ENCODE assay signal across 8 cellular contexts in the genomic region with DNA sequence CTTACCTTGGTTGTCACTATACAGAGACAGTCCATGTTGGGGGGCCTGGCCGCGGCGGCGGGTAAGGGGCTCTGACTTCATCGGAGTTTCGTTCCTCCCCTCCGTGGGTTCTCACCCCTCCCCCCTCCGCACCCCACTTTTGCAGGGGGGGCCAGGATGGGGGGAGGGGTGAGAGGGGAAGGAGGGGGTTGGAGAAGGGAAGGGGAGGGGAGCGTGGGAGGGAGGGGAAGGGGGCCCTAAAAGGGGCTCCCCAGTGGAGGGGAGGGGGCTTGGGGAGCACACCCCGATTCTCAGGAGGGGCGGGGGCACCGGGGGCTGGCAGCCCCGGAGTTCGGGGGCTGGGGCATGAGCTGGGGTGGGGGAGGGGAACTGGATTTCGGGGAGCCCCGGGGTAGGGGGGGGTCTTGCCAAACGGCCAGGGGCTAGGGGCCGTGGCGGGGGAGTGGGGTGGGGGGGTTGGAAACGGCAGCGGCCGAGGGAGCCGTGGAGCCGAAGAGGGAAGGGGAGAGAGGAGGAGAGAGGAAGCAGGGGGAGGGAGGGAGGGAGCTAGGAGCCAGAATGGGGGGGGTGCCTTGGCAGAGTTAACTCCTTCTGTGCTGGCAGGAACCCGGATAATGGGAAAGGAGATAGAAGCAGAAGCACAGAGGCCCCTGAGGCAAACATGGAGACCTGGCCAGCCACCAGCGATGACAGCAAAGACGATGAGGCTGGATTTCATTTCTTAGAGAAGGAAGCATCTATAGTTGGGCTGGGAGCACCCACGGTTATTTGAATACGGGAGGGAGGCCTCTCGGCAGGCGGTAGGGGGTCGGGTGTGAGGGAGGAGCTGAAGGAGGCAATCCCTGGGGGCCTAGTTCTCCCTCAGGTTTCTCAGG. TPM values are rescaled to one million over a fixed set of nuclear protein-coding genes. Genes with fewer than 3 reads are reported as not detected.
DNase-seq lines count a peak whose midpoint lies in the region; ATAC-seq, FAIRE-seq and TF ChIP-seq lines count a peak whose summit lies in the region.

No MANE protein-coding gene starts in this region.

- ATAC-seq in K562: no peak
- no peak for ATAC-seq in HG03571 (IDR thresholded peaks at IDR 0.05; ENCODE audit: unreplicated experiment)
- no peak for ATAC-seq in GM21576 (IDR thresholded peaks at IDR 0.05; ENCODE audit: unreplicated experiment)

- TF ChIP-seq EP300 in K562 (IDR thresholded peaks at IDR 0.05; ENCODE audit: low read length): no peak

- H3K4me3 ChIP-seq in K562: peak overlapping the region; percentile 44
- H3K4me3 ChIP-seq in iPS-18c (ENCODE audit: insufficient read depth, low read depth, low read length): peak overlapping the region; percentile 48

- peak overlapping the region; percentile 73 for H3K4me2 ChIP-seq in K562 (ENCODE audit: insufficient read depth, low read length)

- no peaks in the 10 kb centered on the region for H3K27me3 Mint-ChIP-seq in stimulated activated naive CD8-positive, alpha-beta T cell treated with anti-CD3 and anti-CD28 coated beads, Interleukin-15, Interleukin-2, amounts not matched to agents 100 ng/mL and 50 ng/mL, for 24 hours

- no TSS peak for BruUV-seq in K562 (replicated peaks; lab: Mats Ljungman, UMichigan)

- peak overlapping the region; percentile 90; the same call in 2 of the 3 replicates for H3K27ac ChIP-seq in K562 (ENCODE audit: extremely low read depth, low read depth, low read length)

- H3K9ac ChIP-seq in K562 (ENCODE audit: insufficient read depth in 1 of 2, low read depth in 2 of 2, low read length in 2 of 2): peak overlapping the region; percentile 30 to 99; a peak in 2 of 4 replicates

- CTCF ChIA-PET in K562 (lab: Yijun Ruan, JAX; ENCODE audit: low intra/inter-chr PET ratio): no interaction called here

- H3K4me1 ChIP-seq in K562 (replicated peaks in 1 of 2; ENCODE audit: control insufficient read depth in 2 of 2, insufficient read depth in 2 of 2, low read length in 2 of 2): peaks cover 40 to 60% of the 10 kb centered on the region in 2 experiments

- peak overlapping the region; percentile 65 for H3K27ac Mint-ChIP-seq in stimulated activated naive CD8-positive, alpha-beta T cell treated with anti-CD3 and anti-CD28 coated beads, Interleukin-15, Interleukin-2, amounts not matched to agents 100 ng/mL and 50 ng/mL, for 24 hours

- H3K79me2 ChIP-seq in K562 (ENCODE audit: control insufficient read depth, insufficient read depth, low read length): peaks cover 50% of the 10 kb centered on the region

- H3K9me3 Mint-ChIP-seq in stimulated activated naive CD8-positive, alpha-beta T cell treated with anti-CD3 and anti-CD28 coated beads, Interleukin-15, Interleukin-2, amounts not matched to agents 100 ng/mL and 50 ng/mL, for 24 hours: no peaks in the 10 kb centered on the region

- intact Hi-C loops in K562 (cut with micrococcal nuclease): no loop called here

- DNase-seq in SIG-M5 treated with dmso at 0.1 percent for 504 hours (lab: John Stamatoyannopoulos, UW; ENCODE audit: unreplicated experiment) (peak; percentile 48), SIG-M5 (lab: John Stamatoyannopoulos, UW) (no peak), NCI-H82 (lab: John Stamatoyannopoulos, UW) (peak; percentile 91), K562 (ENCODE audit: extremely low read depth in 1 of 4, low spot score in 3 of 4) (peak; percentile 45 to 77 (median 56))

- H3K9me3 ChIP-seq in K562 (replicated peaks; ENCODE audit: control insufficient read depth, insufficient read depth, low read depth, low read length) (no peaks in the 10 kb centered on the region), iPS-18c (ENCODE audit: control insufficient read depth, insufficient read depth, low read length) (no peaks in the 10 kb centered on the region)

- H3K27me3 ChIP-seq in K562 (ENCODE audit: control insufficient read depth in 2 of 2, insufficient read depth in 2 of 2, low read length in 2 of 2): no peaks in the 10 kb centered on the region

- H3K9me1 ChIP-seq in K562 (ENCODE audit: control insufficient read depth, insufficient read depth, low read length): peaks cover 6% of the 10 kb centered on the region

- no peak for FAIRE-seq in K562 (lab: Jason Lieb, UNC)

- no peak for TF ChIP-seq CTCF in K562 (IDR thresholded peaks at IDR 0.05 in 2 of 3, conservative IDR thresholded peaks at IDR 0.05 in 1 of 3; ENCODE audit: insufficient read depth in 2 of 3, low read depth in 1 of 3, low read length in 3 of 3)

- H2AFZ ChIP-seq in K562 (ENCODE audit: low read depth, low read length): peak overlapping the region; percentile 94

- H3K36me3 Mint-ChIP-seq in stimulated activated naive CD8-positive, alpha-beta T cell treated with anti-CD3 and anti-CD28 coated beads, Interleukin-15, Interleukin-2, amounts not matched to agents 100 ng/mL and 50 ng/mL, for 24 hours (ENCODE audit: low read depth): no peaks in the 10 kb centered on the region

- peak overlapping the region; percentile 61 for H3K4me3 Mint-ChIP-seq in stimulated activated naive CD8-positive, alpha-beta T cell treated with anti-CD3 and anti-CD28 coated beads, Interleukin-15, Interleukin-2, amounts not matched to agents 100 ng/mL and 50 ng/mL, for 24 hours

- peaks cover 75% of the 10 kb centered on the region for H3K4me1 Mint-ChIP-seq in stimulated activated naive CD8-positive, alpha-beta T cell treated with anti-CD3 and anti-CD28 coated beads, Interleukin-15, Interleukin-2, amounts not matched to agents 100 ng/mL and 50 ng/mL, for 24 hours (ENCODE audit: low read depth)

- H3K36me3 ChIP-seq in K562 (ENCODE audit: control insufficient read depth, insufficient read depth, low read length): peaks cover 19% of the 10 kb centered on the region; the same call in 2 of the 3 replicates

- WGBS in K562 (ENCODE audit: insufficient coverage, low coverage, missing lambda C conversion rate): 6% methylated on average over 3 of the region's 32 CpGs

- H4K20me1 ChIP-seq in K562 (replicated peaks; ENCODE audit: control insufficient read depth, insufficient read depth, low read length): peaks cover 6% of the 10 kb centered on the region

- POLR2A ChIA-PET in K562 (lab: Yijun Ruan, JAX): interaction anchor here (0.6 kb wide), 2 partner anchors 135 to 180 kb away, joined by 3 read pairs; no protein-coding TSS in a partner anchor

- in situ Hi-C loops in K562 (cut with MboI): no loop called here

- 0 out of 2 replicates have a peak, but pooled peaks have one; percentile 24 for TF ChIP-seq POLR2A in K562 (conservative IDR thresholded peaks at IDR 0.05)

- no peak for TF ChIP-seq RAD21 in K562 (CRISPR knock-in tag; conservative IDR thresholded peaks at IDR 0.05 in 1 of 2, IDR thresholded peaks at IDR 0.05 in 1 of 2)

RNA-seq across cellular contexts. Expression of gene DLG4, which starts 2.3 kb away (rescaled TPM):
- total RNA-seq in K562 (2011; cell fraction: chromatin; rRNA removed; ENCODE audit: low replicate concordance): 43.5 and 75.5 TPM in 2 replicates
- total RNA-seq in K562 (2011; cell fraction: nucleolus; rRNA removed): 21.5 and 23.8 TPM in 2 replicates
- 31.9 and 46.3 TPM in 2 replicates for total RNA-seq in K562 (2011; cell fraction: nucleoplasm; rRNA removed)
- total RNA-seq in K562 (2014; rRNA removed): 4.1 and 4.9 TPM in 2 replicates
- 2.2 and 3.1 TPM in 2 replicates for total RNA-seq in K562 (2014; rRNA removed; fragmentation: Illumina TruSeq; extraction: Trizol)
- total RNA-seq in K562 (2015; rRNA removed; fragmentation: Illumina TruSeq; extraction: Trizol): 4.0 and 4.1 TPM in 2 replicates
- 8.8 and 12.0 TPM in 2 replicates for total RNA-seq in K562 (2021)
- 4.6 and 9.8 TPM in 2 replicates for polyA plus RNA-seq in K562 (2011; rRNA removed)
- polyA plus RNA-seq in K562 (2011; cell fraction: cytosol; rRNA removed): 4.1 and 4.3 TPM in 2 replicates
- polyA plus RNA-seq in K562 (2011; cell fraction: nucleus; rRNA removed): 29.5 and 39.7 TPM in 2 replicates
- 11.6 and 11.9 TPM in 2 replicates for polyA plus RNA-seq in K562 (2012)
- 6.3 and 7.8 TPM in 2 replicates for polyA plus RNA-seq in K562 (2014; fragmentation: Illumina TruSeq; extraction: Trizol)
- under 1 TPM; 0.03 to 0.07 TPM for polyA plus RNA-seq in K562 (2014; fragmentation: Nextera tagmentation; extraction: Ambion mirVana)
- 6.6 and 8.5 TPM in 2 replicates for polyA plus RNA-seq in K562 (2014; rRNA removed)
- 4.0 and 5.2 TPM in 2 replicates for polyA minus RNA-seq in K562 (2011; rRNA and poly(A)+ RNA removed)
- polyA minus RNA-seq in K562 (2011; cell fraction: cytosol; rRNA and poly(A)+ RNA removed): 4.9 and 5.7 TPM in 2 replicates
- polyA minus RNA-seq in K562 (2011; cell fraction: nucleus; rRNA and poly(A)+ RNA removed): 7.0 and 8.4 TPM in 2 replicates

RNA-seq across cellular contexts. Expression of gene ACADVL, which starts 2.4 kb away (rescaled TPM):
- 1,164 and 2,824 TPM in 2 replicates for total RNA-seq in K562 (2011; cell fraction: chromatin; rRNA removed; ENCODE audit: low replicate concordance)
- total RNA-seq in K562 (2011; cell fraction: nucleolus; rRNA removed): 1,687 and 1,801 TPM in 2 replicates
- total RNA-seq in K562 (2011; cell fraction: nucleoplasm; rRNA removed): 1,262 and 1,361 TPM in 2 replicates
- total RNA-seq in K562 (2014; rRNA removed) (214 and 235 TPM in 2 replicates), K562 (2014; rRNA removed; fragmentation: Illumina TruSeq; extraction: Trizol) (87.0 and 117 TPM in 2 replicates), K562 (2015; rRNA removed; fragmentation: Illumina TruSeq; extraction: Trizol) (180 and 194 TPM in 2 replicates), K562 (2021) (283 and 313 TPM in 2 replicates)
- polyA plus RNA-seq in K562 (2011; rRNA removed) (261 and 459 TPM in 2 replicates), K562 (2014; fragmentation: Illumina TruSeq; extraction: Trizol) (241 and 269 TPM in 2 replicates), K562 (2014; fragmentation: Nextera tagmentation; extraction: Ambion mirVana) (10 to 100 TPM; 25.5 to 46.2 TPM), K562 (2014; rRNA removed) (376 and 449 TPM in 2 replicates)
- 206 and 297 TPM in 2 replicates for polyA plus RNA-seq in K562 (2011; cell fraction: cytosol; rRNA removed)
- 4,218 and 4,978 TPM in 2 replicates for polyA plus RNA-seq in K562 (2011; cell fraction: nucleus; rRNA removed)
- 380 and 644 TPM in 2 replicates for polyA plus RNA-seq in K562 (2012)
- polyA minus RNA-seq in K562 (2011; rRNA and poly(A)+ RNA removed): 93.6 and 95.1 TPM in 2 replicates
- 82.1 and 82.9 TPM in 2 replicates for polyA minus RNA-seq in K562 (2011; cell fraction: cytosol; rRNA and poly(A)+ RNA removed)
- 363 and 519 TPM in 2 replicates for polyA minus RNA-seq in K562 (2011; cell fraction: nucleus; rRNA and poly(A)+ RNA removed)

RNA-seq across cellular contexts. Expression of gene DVL2, which starts 17.0 kb away (rescaled TPM):
- total RNA-seq in K562 (2011; cell fraction: chromatin; rRNA removed; ENCODE audit: low replicate concordance): 108 and 173 TPM in 2 replicates
- 80.7 and 98.4 TPM in 2 replicates for total RNA-seq in K562 (2011; cell fraction: nucleolus; rRNA removed)
- total RNA-seq in K562 (2011; cell fraction: nucleoplasm; rRNA removed): 85.2 and 125 TPM in 2 replicates
- total RNA-seq in K562 (2014; rRNA removed) (39.1 and 42.9 TPM in 2 replicates), K562 (2014; rRNA removed; fragmentation: Illumina TruSeq; extraction: Trizol) (10.7 and 12.0 TPM in 2 replicates), K562 (2015; rRNA removed; fragmentation: Illumina TruSeq; extraction: Trizol) (24.3 and 25.9 TPM in 2 replicates), K562 (2021) (44.6 and 49.5 TPM in 2 replicates)
- polyA plus RNA-seq in K562 (2011; rRNA removed) (3.9 and 7.2 TPM in 2 replicates), K562 (2014; fragmentation: Illumina TruSeq; extraction: Trizol) (34.0 and 35.5 TPM in 2 replicates), K562 (2014; fragmentation: Nextera tagmentation; extraction: Ambion mirVana) (1 to 10 TPM; 1.3 TPM), K562 (2014; rRNA removed) (25.8 and 28.5 TPM in 2 replicates)
- polyA plus RNA-seq in K562 (2011; cell fraction: cytosol; rRNA removed): 6.9 and 7.1 TPM in 2 replicates
- 34.8 and 49.0 TPM in 2 replicates for polyA plus RNA-seq in K562 (2011; cell fraction: nucleus; rRNA removed)
- 45.7 and 51.8 TPM in 2 replicates for polyA plus RNA-seq in K562 (2012)
- 11.9 and 13.2 TPM in 2 replicates for polyA minus RNA-seq in K562 (2011; rRNA and poly(A)+ RNA removed)
- 9.1 and 20.8 TPM in 2 replicates for polyA minus RNA-seq in K562 (2011; cell fraction: cytosol; rRNA and poly(A)+ RNA removed)
- polyA minus RNA-seq in K562 (2011; cell fraction: nucleus; rRNA and poly(A)+ RNA removed): 30.4 and 34.9 TPM in 2 replicates

RNA-seq across cellular contexts. Expression of gene PHF23, which starts 21.9 kb away (rescaled TPM):
- total RNA-seq in K562 (2011; cell fraction: chromatin; rRNA removed; ENCODE audit: low replicate concordance): 21.4 and 38.4 TPM in 2 replicates
- total RNA-seq in K562 (2011; cell fraction: nucleolus; rRNA removed): 20.0 and 20.1 TPM in 2 replicates
- 23.5 and 23.7 TPM in 2 replicates for total RNA-seq in K562 (2011; cell fraction: nucleoplasm; rRNA removed)
- 39.0 and 49.9 TPM in 2 replicates for total RNA-seq in K562 (2014; rRNA removed)
- total RNA-seq in K562 (2014; rRNA removed; fragmentation: Illumina TruSeq; extraction: Trizol): 27.8 and 28.1 TPM in 2 replicates
- total RNA-seq in K562 (2015; rRNA removed; fragmentation: Illumina TruSeq; extraction: Trizol): 50.1 and 51.1 TPM in 2 replicates
- 33.7 and 38.6 TPM in 2 replicates for total RNA-seq in K562 (2021)
- 25.0 and 32.7 TPM in 2 replicates for polyA plus RNA-seq in K562 (2011; rRNA removed)
- polyA plus RNA-seq in K562 (2011; cell fraction: cytosol; rRNA removed): 20.0 and 33.8 TPM in 2 replicates
- polyA plus RNA-seq in K562 (2011; cell fraction: nucleus; rRNA removed): 16.8 and 28.4 TPM in 2 replicates
- 27.6 and 38.6 TPM in 2 replicates for polyA plus RNA-seq in K562 (2012)
- polyA plus RNA-seq in K562 (2014; fragmentation: Illumina TruSeq; extraction: Trizol): 53.1 and 87.5 TPM in 2 replicates
- polyA plus RNA-seq in K562 (2014; fragmentation: Nextera tagmentation; extraction: Ambion mirVana): 1 to 10 TPM; 7.4 TPM
- 34.1 and 36.1 TPM in 2 replicates for polyA plus RNA-seq in K562 (2014; rRNA removed)
- 20.2 and 26.4 TPM in 2 replicates for polyA minus RNA-seq in K562 (2011; rRNA and poly(A)+ RNA removed)
- polyA minus RNA-seq in K562 (2011; cell fraction: cytosol; rRNA and poly(A)+ RNA removed): 14.2 and 19.9 TPM in 2 replicates
- polyA minus RNA-seq in K562 (2011; cell fraction: nucleus; rRNA and poly(A)+ RNA removed): 7.1 and 10.6 TPM in 2 replicates

RNA-seq across cellular contexts. Expression of gene GABARAP, which starts 24.9 kb away (rescaled TPM):
- total RNA-seq in K562 (2011; cell fraction: chromatin; rRNA removed; ENCODE audit: low replicate concordance): 24.6 and 29.6 TPM in 2 replicates
- total RNA-seq in K562 (2011; cell fraction: nucleolus; rRNA removed): 22.9 and 27.7 TPM in 2 replicates
- total RNA-seq in K562 (2011; cell fraction: nucleoplasm; rRNA removed): 36.2 and 50.7 TPM in 2 replicates
- total RNA-seq in K562 (2014; rRNA removed) (47.5 and 75.8 TPM in 2 replicates), K562 (2014; rRNA removed; fragmentation: Illumina TruSeq; extraction: Trizol) (104 and 117 TPM in 2 replicates), K562 (2015; rRNA removed; fragmentation: Illumina TruSeq; extraction: Trizol) (114 TPM in 2 replicates), K562 (2021) (152 and 155 TPM in 2 replicates)
- polyA plus RNA-seq in K562 (2011; rRNA removed) (152 and 170 TPM in 2 replicates), K562 (2014; fragmentation: Illumina TruSeq; extraction: Trizol) (309 and 373 TPM in 2 replicates), K562 (2014; fragmentation: Nextera tagmentation; extraction: Ambion mirVana) (100 to 1,000 TPM; 246 to 279 TPM), K562 (2014; rRNA removed) (130 and 135 TPM in 2 replicates)
- polyA plus RNA-seq in K562 (2011; cell fraction: cytosol; rRNA removed): 165 and 263 TPM in 2 replicates
- polyA plus RNA-seq in K562 (2011; cell fraction: nucleus; rRNA removed): 57.4 and 88.4 TPM in 2 replicates
- polyA plus RNA-seq in K562 (2012): 192 and 504 TPM in 2 replicates
- polyA minus RNA-seq in K562 (2011; rRNA and poly(A)+ RNA removed): 102 and 103 TPM in 2 replicates
- polyA minus RNA-seq in K562 (2011; cell fraction: cytosol; rRNA and poly(A)+ RNA removed): 54.3 and 65.2 TPM in 2 replicates
- polyA minus RNA-seq in K562 (2011; cell fraction: nucleus; rRNA and poly(A)+ RNA removed): 10.8 and 28.3 TPM in 2 replicates
